Comparison of ENCODE assay signal across 1 cellular context in genomic region chr15:98896802-98897732, GRCh38.
TF ChIP-seq lines count a peak whose summit lies in the region.

No MANE protein-coding gene starts in this region.

TF ChIP-seq in GM23338, 12 proteins besides CTCF, POLR2A, EP300 and RAD21 (continued from another document):
- no peak for TF ChIP-seq STAT1 (IDR thresholded peaks at IDR 0.05; ENCODE audit: unreplicated experiment)
- no peak for TF ChIP-seq REST (IDR thresholded peaks at IDR 0.05; ENCODE audit: unreplicated experiment)
- TF ChIP-seq ETS1 (IDR thresholded peaks at IDR 0.05), result no peak
- TF ChIP-seq EZH2 (IDR thresholded peaks at IDR 0.05; ENCODE audit: low read depth, unreplicated experiment), result no peak
